ENCODE assay signal across 8 cellular contexts in genomic region chr10:95183132-95183450, GRCh38. TPM values are rescaled to one million over a fixed set of nuclear protein-coding genes. Genes with fewer than 3 reads are reported as not detected.
DNase-seq lines count a peak whose midpoint lies in the region; ATAC-seq and TF ChIP-seq lines count a peak whose summit lies in the region.

No MANE protein-coding gene starts in this region.

- POLR2A ChIA-PET in SK-N-SH (lab: Yijun Ruan, JAX) = no interaction called here

- CTCF ChIA-PET in SK-N-SH (lab: Yijun Ruan, JAX) = interaction anchor here (0.7 to 3.7 kb wide), 17 partner anchors 11 to 558 kb away, joined by 3 to 25 read pairs (median 4); no protein-coding TSS in a partner anchor

- H3K9me2 ChIP-seq in SK-N-SH = no peaks in the 10 kb centered on the region

- TF ChIP-seq POLR2A in heart left ventricle (IDR thresholded peaks at IDR 0.05) = no peak

- H3K27me3 ChIP-seq in heart left ventricle (no peaks in the 10 kb centered on the region), SK-N-SH (ENCODE audit: insufficient read depth) (no peaks in the 10 kb centered on the region)

- H3K27me3 Mint-ChIP-seq in glutamatergic neuron (ENCODE audit: unreplicated experiment) = peaks cover 4% of the 10 kb centered on the region
- no peaks in the 10 kb centered on the region for H3K27me3 Mint-ChIP-seq in stimulated activated naive B cell treated with anti-CD40 and anti-IgM and Interleukin-4, amounts not matched to agents 10 μg/mL and 1 μg/mL and 100 μg/mL, for 72 hours

- TF ChIP-seq EP300 in SK-N-SH (IDR thresholded peaks at IDR 0.05; ENCODE audit: borderline replicate concordance in 1 of 2, low read depth in 1 of 2, low read length in 1 of 2) = no peak

- H3K79me2 ChIP-seq in SK-N-SH (ENCODE audit: insufficient read depth) = no peaks in the 10 kb centered on the region

- intact Hi-C loops in heart left ventricle (cut with DNase I) = loop anchor here in 3 of 10 donors (5.0 to 10.0 kb wide), 2 partner anchors 179 to 182 kb away; no protein-coding TSS in a partner anchor
- intact Hi-C loops in Right ventricle myocardium inferior (cut with DNase I) = loop anchor here (1.0 to 5.0 kb wide), 2 partner anchors 63 to 179 kb away; no protein-coding TSS in a partner anchor

- H3K4me3 Mint-ChIP-seq in glutamatergic neuron (ENCODE audit: unreplicated experiment) = peak overlapping the region; percentile 86
- H3K4me3 Mint-ChIP-seq in stimulated activated naive B cell treated with anti-CD40 and anti-IgM and Interleukin-4, amounts not matched to agents 10 μg/mL and 1 μg/mL and 100 μg/mL, for 72 hours = peak overlapping the region; percentile 91 to 92

- H3K27ac ChIP-seq in heart left ventricle = peak overlapping the region in 11 of 12 donors; percentile 53 to 85 (median 79)
- peak overlapping the region; percentile 44 to 67; a peak in 3 of 4 replicates for H3K27ac ChIP-seq in SK-N-SH (ENCODE audit: low read depth in 2 of 2, low read length in 1 of 2)

- H3K9me3 ChIP-seq in heart left ventricle (no peaks in the 10 kb centered on the region), SK-N-SH (no peaks in the 10 kb centered on the region)

- DNase-seq in heart left ventricle (no peak), Right ventricle myocardium inferior (ENCODE audit: missing footprints) (no peak), SK-N-SH (no peak), glutamatergic neuron (no peak), AG08395 (ENCODE audit: low spot score) (no peak)
- no peak for DNase-seq in stimulated activated naive B cell treated with anti-CD40 and anti-IgM and Interleukin-4, amounts not matched to agents 10 μg/mL and 1 μg/mL and 100 μg/mL, for 72 hours
- no peak for DNase-seq in stimulated activated CD4-positive, alpha-beta T cell treated with anti-CD3 and anti-CD28 coated beads, Interleukin-4, amount 100 ng/mL, for 1 hour

- TF ChIP-seq CTCF in heart left ventricle (IDR thresholded peaks at IDR 0.05) = no peak
- no peak for TF ChIP-seq CTCF in SK-N-SH (IDR thresholded peaks at IDR 0.05)
- no peak for TF ChIP-seq CTCF in glutamatergic neuron (IDR thresholded peaks at IDR 0.05; ENCODE audit: partially characterized antibody, unreplicated experiment)

- H4K20me1 ChIP-seq in SK-N-SH (ENCODE audit: insufficient read depth) = no peaks in the 10 kb centered on the region

- peak overlapping the region; percentile 52 to 83 (median 73) for H3K4me3 ChIP-seq in heart left ventricle
- peak overlapping the region; percentile 70 to 75 for H3K4me3 ChIP-seq in SK-N-SH (ENCODE audit: low read depth in 2 of 2, low read length in 1 of 2)

- no peaks in the 10 kb centered on the region for H3K4me1 Mint-ChIP-seq in glutamatergic neuron (ENCODE audit: low read depth, unreplicated experiment)
- H3K4me1 Mint-ChIP-seq in stimulated activated naive B cell treated with anti-CD40 and anti-IgM and Interleukin-4, amounts not matched to agents 10 μg/mL and 1 μg/mL and 100 μg/mL, for 72 hours = peaks cover 7 to 14% of the 10 kb centered on the region in 2 donors

- H3K36me3 ChIP-seq in heart left ventricle (no peaks in the 10 kb centered on the region), SK-N-SH (replicated peaks in 1 of 2; ENCODE audit: control insufficient read depth in 1 of 2, insufficient read depth in 2 of 2, low read length in 1 of 2) (no peaks in the 10 kb centered on the region)

- H3K4me2 ChIP-seq in SK-N-SH = peak overlapping the region; percentile 76

- H3K9me3 Mint-ChIP-seq in glutamatergic neuron (ENCODE audit: unreplicated experiment) = peaks cover 3% of the 10 kb centered on the region
- H3K9me3 Mint-ChIP-seq in stimulated activated naive B cell treated with anti-CD40 and anti-IgM and Interleukin-4, amounts not matched to agents 10 μg/mL and 1 μg/mL and 100 μg/mL, for 72 hours = peaks cover 0 to 2% of the 10 kb centered on the region in 2 donors

- H3K4me1 ChIP-seq in heart left ventricle (peaks cover 0 to 11% (median 0%) of the 10 kb centered on the region in 12 donors), SK-N-SH (ENCODE audit: control insufficient read depth in 1 of 2, insufficient read depth in 2 of 2, low read depth in 1 of 2, low read length in 1 of 2) (no peaks in the 10 kb centered on the region; a peak in 1 of 4 replicates)

- H3K36me3 Mint-ChIP-seq in glutamatergic neuron (ENCODE audit: unreplicated experiment) = no peaks in the 10 kb centered on the region
- H3K36me3 Mint-ChIP-seq in stimulated activated naive B cell treated with anti-CD40 and anti-IgM and Interleukin-4, amounts not matched to agents 10 μg/mL and 1 μg/mL and 100 μg/mL, for 72 hours = peaks cover 0 to 2% of the 10 kb centered on the region in 2 donors

- H3K27ac Mint-ChIP-seq in glutamatergic neuron (ENCODE audit: unreplicated experiment) = peak overlapping the region; percentile 39
- peak overlapping the region; percentile 96 for H3K27ac Mint-ChIP-seq in stimulated activated naive B cell treated with anti-CD40 and anti-IgM and Interleukin-4, amounts not matched to agents 10 μg/mL and 1 μg/mL and 100 μg/mL, for 72 hours

- H2AFZ ChIP-seq in SK-N-SH (ENCODE audit: low read depth) = peak overlapping the region; percentile 94

- H3K9ac ChIP-seq in SK-N-SH = peak overlapping the region; percentile 81

- ATAC-seq in heart left ventricle = no peak
- no peak for ATAC-seq in Right ventricle myocardium inferior
- ATAC-seq in stimulated activated naive B cell treated with anti-CD40 and anti-IgM and Interleukin-4, amounts not matched to agents 10 μg/mL and 1 μg/mL and 100 μg/mL, for 72 hours (replicated peaks) = peak; percentile 11
- no peak for ATAC-seq in HG03469 (IDR thresholded peaks at IDR 0.05; ENCODE audit: unreplicated experiment)

- H3F3A ChIP-seq in SK-N-SH (replicated peaks; ENCODE audit: insufficient read depth) = no peaks in the 10 kb centered on the region

- no peak for TF ChIP-seq RAD21 in SK-N-SH (IDR thresholded peaks at IDR 0.05; ENCODE audit: low read length)

- 3 to 6% (median 6%) methylated on average over 7 to 8 of the region's 8 CpGs for whole genome bisulfite sequencing in heart left ventricle, 4 donors
- WGBS in SK-N-SH (ENCODE audit: low lambda C conversion rate) = 2% methylated on average over 8 of the region's 8 CpGs

TF ChIP-seq in SK-N-SH, 30 proteins besides CTCF, POLR2A, EP300 and RAD21:
- TF ChIP-seq RFX5 (IDR thresholded peaks at IDR 0.05; ENCODE audit: low read length) (no peak), MAX (IDR thresholded peaks at IDR 0.05; ENCODE audit: low read depth) (no peak), ELF1 (IDR thresholded peaks at IDR 0.05) (no peak), GABPA (IDR thresholded peaks at IDR 0.05; ENCODE audit: low read depth) (no peak), RXRA (IDR thresholded peaks at IDR 0.05; ENCODE audit: borderline replicate concordance, low read depth) (no peak), TEAD4 (IDR thresholded peaks at IDR 0.05; ENCODE audit: borderline replicate concordance, insufficient read depth) (no peak), PBX3 (IDR thresholded peaks at IDR 0.05) (no peak), NFIC (IDR thresholded peaks at IDR 0.05; ENCODE audit: borderline replicate concordance) (no peak), NRF1 (IDR thresholded peaks at IDR 0.05; ENCODE audit: low read depth, low read length) (no peak), RCOR1 (IDR thresholded peaks at IDR 0.05; ENCODE audit: low read length) (no peak), FOSL2 (IDR thresholded peaks at IDR 0.05; ENCODE audit: borderline replicate concordance, low read depth) (no peak), FOXM1 (IDR thresholded peaks at IDR 0.05; ENCODE audit: low read depth) (no peak), YY1 (IDR thresholded peaks at IDR 0.05; ENCODE audit: low read depth) (no peak), GATA2 (CRISPR knock-in tag; IDR thresholded peaks at IDR 0.05) (no peak)
TF ChIP-seq in SK-N-SH: peak in this region for 0.

RNA-seq across cellular contexts. Expression of gene ACSM6, which starts 10.9 kb away (rescaled TPM):
- total RNA-seq in heart left ventricle (under 1 TPM in 2 of 9 donors, not detected in 7; 0.20 to 0.25 TPM), Right ventricle myocardium inferior (not detected), glutamatergic neuron (ENCODE audit: unreplicated experiment) (not detected)
- polyA plus RNA-seq in heart left ventricle (not detected), SK-N-SH (2012; rRNA removed) (not detected in 2 replicates)
- polyA plus RNA-seq in SK-N-SH (2012; cell fraction: cytosol; rRNA removed) = not detected in 2 replicates
- polyA plus RNA-seq in SK-N-SH (2012; cell fraction: nucleus; rRNA removed) = not detected in 2 replicates

Comparison
In these comparisons a context has a peak if more than half of its experiments do, and no peak if none do; other contexts are left out.
1. ATAC-seq: peak in stimulated activated naive B cell treated with anti-CD40 and anti-IgM and Interleukin-4, amounts not matched to agents 10 μg/mL and 1 μg/mL and 100 μg/mL, for 72 hours (2 of 2); none in heart left ventricle (0 of 4), Right ventricle myocardium inferior (single experiment) and HG03469 (single experiment).